In the genomic region with DNA sequence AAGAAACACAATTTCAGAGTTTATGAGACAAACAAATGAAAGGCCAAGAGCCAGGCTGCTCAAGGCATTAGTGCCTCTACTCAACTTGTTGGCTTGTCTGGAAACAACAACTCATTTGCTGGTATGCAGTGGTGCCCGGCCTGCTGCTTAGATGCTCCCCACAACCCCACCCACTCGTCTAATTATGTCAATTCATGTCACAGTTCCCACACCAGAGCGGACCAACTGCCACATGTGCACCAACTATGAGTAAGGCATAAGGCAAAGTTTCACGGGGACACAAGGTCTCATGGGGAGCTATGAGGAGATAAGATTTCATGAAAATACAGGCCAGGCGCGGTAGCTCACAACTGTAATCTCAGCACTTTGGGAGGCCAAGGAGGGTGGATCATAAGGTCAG, we compare ENCODE assay signal across 28 cellular contexts. TPM values are rescaled to one million over a fixed set of nuclear protein-coding genes. Genes with fewer than 3 reads are reported as not detected.
"Had no signal": no experiment of that assay in that cellular context is flagged by ENCODE, and none has a peak within 500 bp of the region (broad histone marks: within the 10 kb centered on the region; RNA-seq: fewer than 3 reads in every experiment).

No MANE protein-coding gene starts in this region.

- H3K4me3 Mint-ChIP-seq: dendritic cell treated with granulocyte-macrophage colony-stimulating factor and Interleukin-4, amounts not matched to agents 40 ng/mL and 50 ng/mL, for 4 days; effector memory CD8-positive, alpha-beta T cell; endodermal cell had no signal

- H3K4me3 ChIP-seq: esophagus squamous epithelium, gastrocnemius medialis, heart right ventricle, left lung, lower lobe of right lung had no signal

- ATAC-seq: effector memory CD8-positive, alpha-beta T cell; esophagus mucosa; gastrocnemius medialis; heart right ventricle; left cardiac atrium; left lung; left ventricle myocardium superior; lower lobe of right lung had no signal

- DNase-seq: cortex of kidney; effector CD8-positive, alpha-beta T cell; effector memory CD8-positive, alpha-beta T cell; endodermal cell; erythroblast; esophagus squamous epithelium; foreskin fibroblast; foreskin melanocyte; gastrocnemius medialis; glutamatergic neuron; heart right ventricle; hippocampal formation; left cardiac atrium; left lung; left ventricle myocardium superior; lower lobe of right lung; mesenchymal stem cell; midbrain had no signal

- H3K27me3 ChIP-seq: gastrocnemius medialis, heart right ventricle, left lung had no signal

- H3K36me3 ChIP-seq: esophagus squamous epithelium, gastrocnemius medialis, heart right ventricle, left lung, lower lobe of right lung had no signal

- H3K27ac ChIP-seq: epithelial cell of prostate, esophagus squamous epithelium, gastrocnemius medialis, heart right ventricle, left lung, lower lobe of right lung had no signal

- H3K9me3 Mint-ChIP-seq: dendritic cell treated with granulocyte-macrophage colony-stimulating factor and Interleukin-4, amounts not matched to agents 40 ng/mL and 50 ng/mL, for 4 days; effector memory CD8-positive, alpha-beta T cell; endodermal cell had no signal

- H3K9me3 ChIP-seq: esophagus squamous epithelium, gastrocnemius medialis, heart right ventricle, left lung, lower lobe of right lung had no signal

- H3K27ac Mint-ChIP-seq: dendritic cell treated with granulocyte-macrophage colony-stimulating factor and Interleukin-4, amounts not matched to agents 40 ng/mL and 50 ng/mL, for 4 days; effector memory CD8-positive, alpha-beta T cell; endodermal cell had no signal

- H3K4me1 ChIP-seq: left lung, lower lobe of right lung had no signal

- FAIRE-seq: colon, endometrium, islet of Langerhans, keratinocyte had no signal

RNA-seq across cellular contexts. Expression of gene LRRC38, which starts 34.5 kb away (rescaled TPM):
- total RNA-seq: esophagus mucosa, glomerular endothelial cell, left lung, lower lobe of right lung, mononuclear cell, mucosa of gallbladder had no signal
- polyA plus RNA-seq: keratinocyte had no signal

RNA-seq across cellular contexts. Expression of gene PDPN, which starts 35.4 kb away (rescaled TPM):
- total RNA-seq: mononuclear cell had no signal
